ENCODE assay signal across 10 cellular contexts in the genomic region with DNA sequence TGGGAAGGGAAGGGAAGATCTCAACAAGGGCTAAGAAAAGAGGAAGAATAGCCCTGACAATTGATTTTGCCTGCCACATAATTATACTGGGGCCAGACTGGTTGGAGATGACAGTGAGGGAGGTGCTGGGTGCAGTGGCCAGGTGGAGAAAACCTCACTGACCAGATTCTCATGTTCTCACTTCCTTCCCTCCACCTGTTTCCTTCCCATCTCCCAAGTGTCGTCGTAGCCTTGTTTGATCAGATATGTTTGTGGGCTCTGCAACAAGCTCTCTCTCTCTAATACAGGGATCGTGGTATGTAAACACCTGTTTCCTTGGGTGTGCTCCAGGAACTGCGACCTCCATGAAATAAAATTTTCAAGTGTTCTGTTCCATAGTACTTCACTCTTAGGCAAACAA.
DNase-seq lines count a peak whose midpoint lies in the region; ATAC-seq and TF ChIP-seq lines count a peak whose summit lies in the region.
"Had no signal": no experiment of that assay in that cellular context is flagged by ENCODE, and none has a peak within 500 bp of the region (broad histone marks: within the 10 kb centered on the region; RNA-seq: fewer than 3 reads in every experiment).

No MANE protein-coding gene starts in this region.

- no peaks in the 10 kb centered on the region for H3K27me3 Mint-ChIP-seq in CD4-positive, CD25-positive, alpha-beta regulatory T cell

- intact Hi-C loops in spleen (cut with DNase I; ENCODE audit: low total_unique reads) = no loop called here

- DNase-seq in CD4-positive, CD25-positive, alpha-beta regulatory T cell = no peak
- DNase-seq in GM12865 (ENCODE audit: low read depth) (peak; percentile 46), NCI-H748 (lab: John Stamatoyannopoulos, UW; ENCODE audit: unreplicated experiment) (peak; percentile 50), hepatocyte (ENCODE audit: low spot score) (no peak), GM13977 (ENCODE audit: low spot score) (no peak), spleen (no peak), NCI-H1694 treated with DMSO at 0.1 percent for 48 hours (lab: John Stamatoyannopoulos, UW) (no peak)
- DNase-seq: stimulated activated naive CD4-positive, alpha-beta T cell treated with Interleukin-2 at 50 U/mL for 16 hours had no signal

- H4K20me1 ChIP-seq in hepatocyte (ENCODE audit: insufficient read depth, poor library complexity, severe bottlenecking) = no peaks in the 10 kb centered on the region

- H3K27ac ChIP-seq in CD4-positive, CD25-positive, alpha-beta regulatory T cell (ENCODE audit: insufficient read depth, low read length, poor library complexity, severe bottlenecking) = no peak overlapping the region
- peak overlapping the region; percentile 35 for H3K27ac ChIP-seq in hepatocyte
- H3K27ac ChIP-seq in spleen = peak overlapping the region in 3 of 8 donors; percentile 59 to 75 (median 60)

- H3K79me2 ChIP-seq in hepatocyte = peaks cover 83% of the 10 kb centered on the region

- no peak overlapping the region for H3K4me3 ChIP-seq in CD4-positive, CD25-positive, alpha-beta regulatory T cell (ENCODE audit: low read depth, low read length)
- H3K4me3 ChIP-seq in GM12865 (ENCODE audit: low read depth, low read length) (no peak overlapping the region), hepatocyte (no peak overlapping the region), spleen (no peak overlapping the region)

- peak overlapping the region in 2 of 3 donors; percentile 48 to 75 for H3K27ac Mint-ChIP-seq in CD4-positive, CD25-positive, alpha-beta regulatory T cell

- TF ChIP-seq CTCF in GM12865 (IDR thresholded peaks at IDR 0.05; ENCODE audit: insufficient read depth, low read depth, low read length, missing control alignments) (no peak), hepatocyte (IDR thresholded peaks at IDR 0.05; ENCODE audit: poor library complexity) (no peak), GM13977 (IDR thresholded peaks at IDR 0.05; ENCODE audit: extremely low read depth, insufficient read depth, missing control alignments) (no peak), spleen (IDR thresholded peaks at IDR 0.05 in 8 of 11, conservative IDR thresholded peaks at IDR 0.05 in 3 of 11) (no peak)

- H3K27me3 ChIP-seq in CD4-positive, CD25-positive, alpha-beta regulatory T cell (ENCODE audit: control insufficient read depth, insufficient read depth, low read length) = no peaks in the 10 kb centered on the region
- H3K27me3 ChIP-seq in hepatocyte (no peaks in the 10 kb centered on the region), spleen (replicated peaks in 1 of 7) (no peaks in the 10 kb centered on the region)

- H3K36me3 Mint-ChIP-seq in CD4-positive, CD25-positive, alpha-beta regulatory T cell = peaks cover 2% of the 10 kb centered on the region

- peaks cover 19 to 33% (median 21%) of the 10 kb centered on the region in 4 donors for H3K4me1 Mint-ChIP-seq in CD4-positive, CD25-positive, alpha-beta regulatory T cell

- H3K4me1 ChIP-seq in CD4-positive, CD25-positive, alpha-beta regulatory T cell (ENCODE audit: control insufficient read depth, insufficient read depth, low read length, poor library complexity, severe bottlenecking) = peaks cover 27% of the 10 kb centered on the region
- H3K4me1 ChIP-seq in hepatocyte (ENCODE audit: insufficient read depth) = peaks cover 17% of the 10 kb centered on the region
- H3K4me1 ChIP-seq in spleen = peaks cover 30 to 55% (median 40%) of the 10 kb centered on the region in 6 donors

- no peak overlapping the region for H2AFZ ChIP-seq in hepatocyte

- peak overlapping the region; percentile 43 for H3K4me2 ChIP-seq in hepatocyte

- peak overlapping the region in 3 of 4 donors; percentile 16 to 62 (median 50) for H3K4me3 Mint-ChIP-seq in CD4-positive, CD25-positive, alpha-beta regulatory T cell

- peaks cover 0 to 2% (median 0%) of the 10 kb centered on the region in 7 donors for H3K9me3 Mint-ChIP-seq in CD4-positive, CD25-positive, alpha-beta regulatory T cell

- WGBS in hepatocyte (ENCODE audit: low lambda C conversion rate, missing lambda C conversion rate) = 25% methylated on average over 4 of the region's 4 CpGs
- 9 to 19% (median 11%) methylated on average over 4 of the region's 4 CpGs for WGBS in spleen, 5 donors

- in situ Hi-C loops in GM13977 (cut with MboI; ENCODE audit: low pct_unique_long_range_greater_than_20kb, low sequenced_read_pairs, unreplicated experiment) = no loop called here

- no peaks in the 10 kb centered on the region for H3K9me3 ChIP-seq in CD4-positive, CD25-positive, alpha-beta regulatory T cell (ENCODE audit: control insufficient read depth in 2 of 2, low read length in 2 of 2)
- H3K9me3 ChIP-seq in hepatocyte (ENCODE audit: low read depth) (peaks cover 2% of the 10 kb centered on the region), spleen (peaks cover 0 to 4% (median 1%) of the 10 kb centered on the region in 8 donors)

- H3K36me3 ChIP-seq in CD4-positive, CD25-positive, alpha-beta regulatory T cell (ENCODE audit: control insufficient read depth, insufficient read depth, low read length) = no peaks in the 10 kb centered on the region
- no peaks in the 10 kb centered on the region for H3K36me3 ChIP-seq in hepatocyte (replicated peaks; ENCODE audit: insufficient read depth, low read depth)
- peaks cover 0 to 11% (median 0%) of the 10 kb centered on the region in 6 donors for H3K36me3 ChIP-seq in spleen

- no peak for TF ChIP-seq POLR2A in spleen (IDR thresholded peaks at IDR 0.05)

- no peak for ATAC-seq in CD4-positive, CD25-positive, alpha-beta regulatory T cell (ENCODE audit: low read depth in 2 of 2)
- no peak for ATAC-seq in HG03565 (IDR thresholded peaks at IDR 0.05; ENCODE audit: unreplicated experiment)
- ATAC-seq: Panc1 had no signal

- H3K9me2 ChIP-seq in hepatocyte (replicated peaks; ENCODE audit: insufficient read depth) = no peaks in the 10 kb centered on the region

Comparison
In these comparisons a context has a peak if more than half of its experiments do, and no peak if none do; other contexts are left out.
1. DNase-seq: peak in GM12865 (single experiment) and NCI-H748 (single experiment); none in CD4-positive, CD25-positive, alpha-beta regulatory T cell (0 of 3), hepatocyte (single experiment), GM13977 (single experiment), spleen (single experiment) and NCI-H1694 treated with DMSO at 0.1 percent for 48 hours (single experiment).